Comparison of ENCODE assay signal across 8 cellular contexts in the genomic region with DNA sequence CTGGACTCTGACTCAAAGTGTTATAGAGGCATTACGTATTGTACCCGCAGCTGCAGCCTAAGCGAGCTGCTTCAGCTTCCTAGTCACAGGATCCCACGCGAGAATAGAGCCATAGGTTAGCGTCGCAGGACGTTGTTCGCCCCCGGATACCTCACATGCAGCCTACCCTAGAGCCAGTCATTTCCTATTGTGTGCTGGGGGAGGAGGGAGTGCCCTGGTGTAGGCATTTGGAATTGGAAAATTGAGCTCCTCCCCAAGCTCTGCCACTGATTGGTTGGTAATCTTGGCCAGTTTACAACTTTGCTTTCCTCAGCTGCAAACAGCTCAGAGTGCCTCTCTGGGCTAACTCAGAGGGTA. TPM values are rescaled to one million over a fixed set of nuclear protein-coding genes. Genes with fewer than 3 reads are reported as not detected.
DNase-seq lines count a peak whose midpoint lies in the region; ATAC-seq and TF ChIP-seq lines count a peak whose summit lies in the region.

No MANE protein-coding gene starts in this region.

- peak overlapping the region; percentile 37 to 79 (median 64) for H3K4me3 ChIP-seq in heart right ventricle

- H3K9me3 Mint-ChIP-seq in activated naive CD4-positive, alpha-beta T cell treated with anti-CD3 and anti-CD28 coated beads, Interleukin-2, amount 50 U/mL, for 24 hours: peaks cover 8% of the 10 kb centered on the region

- peaks cover 0 to 45% (median 21%) of the 10 kb centered on the region in 9 donors for H3K36me3 ChIP-seq in heart right ventricle

- TF ChIP-seq CTCF in heart right ventricle (IDR thresholded peaks at IDR 0.05): peak in 1 of 9 donors; percentile 5

- H3K27ac ChIP-seq in heart right ventricle: peak overlapping the region; percentile 42 to 93 (median 83)

- peak overlapping the region; percentile 95 for H3K27ac Mint-ChIP-seq in activated naive CD4-positive, alpha-beta T cell treated with anti-CD3 and anti-CD28 coated beads, Interleukin-2, amount 50 U/mL, for 24 hours

- H3K4me1 ChIP-seq in heart right ventricle: peaks cover 0 to 22% (median 10%) of the 10 kb centered on the region in 9 donors

- H3K4me3 Mint-ChIP-seq in activated naive CD4-positive, alpha-beta T cell treated with anti-CD3 and anti-CD28 coated beads, Interleukin-2, amount 50 U/mL, for 24 hours: peak overlapping the region; percentile 95

- no peaks in the 10 kb centered on the region for H3K27me3 Mint-ChIP-seq in activated naive CD4-positive, alpha-beta T cell treated with anti-CD3 and anti-CD28 coated beads, Interleukin-2, amount 50 U/mL, for 24 hours

- intact Hi-C loops in heart right ventricle (cut with DNase I): loop anchor here in 2 of 10 donors (5.0 kb wide), 1 partner anchor 42 kb away; a partner anchor contains a TSS

- H3K27me3 ChIP-seq in heart right ventricle: no peaks in the 10 kb centered on the region

- H3K36me3 Mint-ChIP-seq in activated naive CD4-positive, alpha-beta T cell treated with anti-CD3 and anti-CD28 coated beads, Interleukin-2, amount 50 U/mL, for 24 hours: peaks cover 22% of the 10 kb centered on the region

- 30 to 32% methylated on average over 10 of the region's 10 CpGs for WGBS in heart right ventricle, 2 donors

- ATAC-seq in heart right ventricle: peak; percentile 27 to 86 (median 70)
- ATAC-seq in HG03469 (IDR thresholded peaks at IDR 0.05; ENCODE audit: unreplicated experiment): no peak

- peaks cover 0 to 23% (median 4%) of the 10 kb centered on the region in 11 donors for H3K9me3 ChIP-seq in heart right ventricle

- in situ Hi-C loops in Caki2 (cut with HindIII; ENCODE audit: low pct_unique_long_range_greater_than_20kb, low sequenced_read_pairs): no loop called here

- peaks cover 29% of the 10 kb centered on the region for H3K4me1 Mint-ChIP-seq in activated naive CD4-positive, alpha-beta T cell treated with anti-CD3 and anti-CD28 coated beads, Interleukin-2, amount 50 U/mL, for 24 hours

- DNase-seq in Caki2 (ENCODE audit: low read depth) (peak; percentile 78), H4 (ENCODE audit: low spot score) (peak; percentile 26), NCI-H2081 (lab: John Stamatoyannopoulos, UW) (peak; percentile 50 to 76), heart right ventricle (no peak), pulmonary artery endothelial cell (ENCODE audit: low read depth, low spot score) (peak; percentile 65), HuH-7 (ENCODE audit: low spot score) (no peak)

RNA-seq across cellular contexts. Expression of a gene that starts 0.5 kb away (rescaled TPM):
- total RNA-seq in Caki2 (2014; rRNA removed; shearing (Covaris generic); ENCODE audit: low replicate concordance): 15.5 and 32.5 TPM in 2 replicates
- total RNA-seq in H4 (2014; rRNA removed; shearing (Covaris generic)): 2.7 and 8.7 TPM in 2 replicates
- total RNA-seq in heart right ventricle (10 to 100 TPM; 32.1 to 57.5 (median 37.7) TPM), pulmonary artery endothelial cell (11.8 and 12.7 TPM in 2 replicates)
- polyA plus RNA-seq in heart right ventricle: 10 to 100 TPM; 33.5 to 41.6 TPM

RNA-seq across cellular contexts. Expression of a gene that starts 0.7 kb away (rescaled TPM):
- total RNA-seq in Caki2 (2014; rRNA removed; shearing (Covaris generic); ENCODE audit: low replicate concordance): 1.5 and 3.8 TPM in 2 replicates
- total RNA-seq in H4 (2014; rRNA removed; shearing (Covaris generic)): 0.90 and 1.1 TPM in 2 replicates
- total RNA-seq in heart right ventricle (1 to 10 TPM; 1.1 to 2.4 (median 1.8) TPM), pulmonary artery endothelial cell (2.2 and 2.9 TPM in 2 replicates)
- under 1 TPM; 0.73 to 0.86 TPM for polyA plus RNA-seq in heart right ventricle

RNA-seq across cellular contexts. Expression of a gene that starts 43.0 kb away (rescaled TPM):
- 16.4 and 27.0 TPM in 2 replicates for total RNA-seq in Caki2 (2014; rRNA removed; shearing (Covaris generic); ENCODE audit: low replicate concordance)
- total RNA-seq in H4 (2014; rRNA removed; shearing (Covaris generic)): 9.7 and 11.2 TPM in 2 replicates
- total RNA-seq in heart right ventricle: 10 to 100 TPM in 4 of 10 donors, 1 to 10 TPM in 6; 7.0 to 14.4 (median 9.9) TPM
- 1 to 10 TPM; 6.5 to 6.7 TPM for polyA plus RNA-seq in heart right ventricle
- total RNA-seq in pulmonary artery endothelial cell: 6.2 and 7.9 TPM in 2 replicates

RNA-seq across cellular contexts. Expression of a gene that starts 43.2 kb away (rescaled TPM):
- total RNA-seq in Caki2 (2014; rRNA removed; shearing (Covaris generic); ENCODE audit: low replicate concordance): 19.6 and 23.3 TPM in 2 replicates
- total RNA-seq in H4 (2014; rRNA removed; shearing (Covaris generic)): 14.6 and 17.6 TPM in 2 replicates
- total RNA-seq in heart right ventricle (1 to 10 TPM; 5.0 to 9.0 (median 6.9) TPM), pulmonary artery endothelial cell (8.9 and 11.9 TPM in 2 replicates)
- 1 to 10 TPM; 6.1 to 7.0 TPM for polyA plus RNA-seq in heart right ventricle

RNA-seq across cellular contexts. Expression of a gene that starts 51.3 kb away (rescaled TPM):
- total RNA-seq in Caki2 (2014; rRNA removed; shearing (Covaris generic); ENCODE audit: low replicate concordance): not detected in 2 replicates
- not detected in 2 replicates for total RNA-seq in H4 (2014; rRNA removed; shearing (Covaris generic))
- not detected for total RNA-seq in heart right ventricle
- polyA plus RNA-seq in heart right ventricle: not detected
- not detected in 2 replicates for total RNA-seq in pulmonary artery endothelial cell

Comparison
In these comparisons a context has a peak if more than half of its experiments do, and no peak if none do; other contexts are left out.
1. DNase-seq: peak in Caki2 (single experiment), H4 (single experiment), NCI-H2081 (2 of 2) and pulmonary artery endothelial cell (single experiment); none in heart right ventricle (0 of 2) and HuH-7 (single experiment).